ENCODE assay signal across 14 cellular contexts in the genomic region with DNA sequence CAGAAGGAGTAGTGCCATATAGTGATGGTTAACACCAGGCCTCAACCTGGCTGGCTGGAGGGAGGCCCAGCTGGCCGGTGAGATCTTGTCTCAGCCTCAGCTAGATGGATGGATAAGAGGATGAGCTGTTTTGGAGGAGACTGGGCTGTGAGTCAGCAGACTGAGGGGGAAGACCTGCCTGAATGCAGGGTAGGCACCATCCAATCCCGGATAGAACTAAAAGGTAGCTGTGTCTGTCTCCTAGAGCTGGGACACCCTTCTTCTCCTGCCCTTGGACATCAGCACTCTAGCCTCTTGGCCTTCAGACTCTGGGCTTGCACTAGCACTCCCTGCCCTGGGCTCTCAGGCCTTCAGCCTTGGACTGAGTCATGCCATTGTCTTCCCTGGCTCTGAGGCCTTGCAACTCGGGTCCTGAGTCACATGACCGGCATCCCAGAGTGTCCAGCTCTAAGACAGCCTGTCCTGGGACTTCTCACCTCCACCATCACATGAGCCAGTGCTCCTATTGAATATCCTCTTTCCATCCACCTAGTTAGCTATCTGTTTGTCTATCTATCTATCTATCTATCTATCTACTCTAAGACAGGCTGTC.
DNase-seq lines count a peak whose midpoint lies in the region; ATAC-seq, FAIRE-seq and TF ChIP-seq lines count a peak whose summit lies in the region.
"Had no signal": no experiment of that assay in that cellular context is flagged by ENCODE, and none has a peak within 500 bp of the region (broad histone marks: within the 10 kb centered on the region; RNA-seq: fewer than 3 reads in every experiment).

No MANE protein-coding gene starts in this region.

- H3K4me1 ChIP-seq in kidney (ENCODE audit: control insufficient read depth in 1 of 2, insufficient read depth in 1 of 2, low read depth in 1 of 2, low read length in 2 of 2): no peaks in the 10 kb centered on the region
- H3K4me1 ChIP-seq: vagina had no signal

- H3K36me3 ChIP-seq in bronchial epithelial cell (ENCODE audit: control insufficient read depth, insufficient read depth, low read length) (no peaks in the 10 kb centered on the region), kidney (ENCODE audit: control insufficient read depth in 1 of 2, insufficient read depth in 2 of 2, low read length in 2 of 2) (no peaks in the 10 kb centered on the region)
- H3K36me3 ChIP-seq: vagina had no signal

- intact Hi-C loops in kidney (cut with DNase I): no loop called here

- no peak for TF ChIP-seq RAD21 in Ishikawa (IDR thresholded peaks at IDR 0.05; ENCODE audit: low read depth)

- H3K27ac ChIP-seq in kidney (ENCODE audit: low read depth in 2 of 2, low read length in 2 of 2): no peak overlapping the region
- H3K27ac ChIP-seq: vagina had no signal

- ATAC-seq in GM18868 (IDR thresholded peaks at IDR 0.05; ENCODE audit: unreplicated experiment) (no peak), HG03045 (IDR thresholded peaks at IDR 0.05; ENCODE audit: unreplicated experiment) (no peak)

- H3K4me3 ChIP-seq in bronchial epithelial cell (ENCODE audit: low read depth, low read length) (no peak overlapping the region), kidney (ENCODE audit: low read length in 2 of 2) (no peak overlapping the region)
- H3K4me3 ChIP-seq: vagina had no signal

- DNase-seq in AG08395 (ENCODE audit: low spot score): peak; percentile 67
- DNase-seq in bronchial epithelial cell (ENCODE audit: low read depth): peak; percentile 17
- DNase-seq in kidney: peak; percentile 14
- no peak for DNase-seq in NCI-H82 (lab: John Stamatoyannopoulos, UW)
- no peak for DNase-seq in activated CD4-positive, alpha-beta T cell treated with anti-CD3 and anti-CD28 coated beads for 48 hours
- DNase-seq: activated CD8-positive, alpha-beta memory T cell treated with anti-CD3 and anti-CD28 coated beads, Interleukin-2, amount 50 U/mL, for 48 hours; activated naive CD8-positive, alpha-beta T cell treated with anti-CD3 and anti-CD28 coated beads for 36 hours; cortex of kidney; NCI-H1417; NCI-H510A treated with DMSO at 0.1 percent for 48 hours had no signal

- no peaks in the 10 kb centered on the region for H3K27me3 ChIP-seq in bronchial epithelial cell (ENCODE audit: control insufficient read depth, insufficient read depth, low read length)
- H3K27me3 ChIP-seq: vagina had no signal

- no peaks in the 10 kb centered on the region for H3K9me3 ChIP-seq in kidney (ENCODE audit: control insufficient read depth in 1 of 2, low read length in 2 of 2)
- H3K9me3 ChIP-seq: vagina had no signal

- FAIRE-seq in bronchial epithelial cell (lab: Jason Lieb, UNC) (peak; percentile 66), kidney (lab: Jason Lieb, UNC) (no peak)

- H3K9ac ChIP-seq in kidney (ENCODE audit: low read length in 2 of 2): no peak overlapping the region

- TF ChIP-seq EP300 in Ishikawa (IDR thresholded peaks at IDR 0.05; ENCODE audit: borderline replicate concordance): no peak

- TF ChIP-seq CTCF in bronchial epithelial cell (IDR thresholded peaks at IDR 0.05; ENCODE audit: insufficient read depth, low read length, severe bottlenecking): no peak
- no peak for TF ChIP-seq CTCF in kidney (IDR thresholded peaks at IDR 0.05; ENCODE audit: borderline replicate concordance, extremely low read depth, insufficient read depth)

TF ChIP-seq in Ishikawa, 13 proteins besides CTCF, POLR2A, EP300 and RAD21:
- TF ChIP-seq FOXM1 (IDR thresholded peaks at IDR 0.05; ENCODE audit: borderline replicate concordance, low read depth) (no peak), TAF1 (IDR thresholded peaks at IDR 0.05; ENCODE audit: low read depth) (no peak), TCF12 (IDR thresholded peaks at IDR 0.05; ENCODE audit: low read depth) (no peak), NFIC (IDR thresholded peaks at IDR 0.05) (no peak), EGR1 (IDR thresholded peaks at IDR 0.05) (no peak), ZBTB7A (IDR thresholded peaks at IDR 0.05; ENCODE audit: low read depth) (no peak), USF1 (IDR thresholded peaks at IDR 0.05) (peak; percentile 77)

Comparison
In these comparisons a context has a peak if more than half of its experiments do, and no peak if none do; other contexts are left out.
1. DNase-seq: peak in AG08395 (single experiment), bronchial epithelial cell (single experiment) and kidney (single experiment); none in NCI-H82 (single experiment) and activated CD4-positive, alpha-beta T cell treated with anti-CD3 and anti-CD28 coated beads for 48 hours (single experiment).